Comparison of ENCODE assay signal across 8 cellular contexts in genomic region chr5:178232920-178233429, GRCh38. TPM values are rescaled to one million over a fixed set of nuclear protein-coding genes. Genes with fewer than 3 reads are reported as not detected.
A peak's percentile ranks its signal among the peaks of the same experiment; 100 is the strongest.
DNase-seq lines count a peak whose midpoint lies in the region; ATAC-seq and TF ChIP-seq lines count a peak whose summit lies in the region.

No MANE protein-coding gene starts in this region.

- H3K27me3 Mint-ChIP-seq in effector memory CD8-positive, alpha-beta T cell = no peaks in the 10 kb centered on the region
- no peaks in the 10 kb centered on the region for H3K27me3 Mint-ChIP-seq in osteocyte (ENCODE audit: unreplicated experiment)

- H3K36me3 ChIP-seq in ES-I3 (ENCODE audit: insufficient read depth, low read length) = peaks cover 6% of the 10 kb centered on the region; the same call in 1 of the 2 replicates

- H3K4me3 ChIP-seq in LNCaP clone FGC (ENCODE audit: low read depth, low read length) = peak overlapping the region; percentile 91

- peak overlapping the region; percentile 57; the same call in 1 of the 2 replicates for H3K9ac ChIP-seq in ES-I3 (ENCODE audit: low read depth, low read length)

- no peaks in the 10 kb centered on the region for H3K9me3 Mint-ChIP-seq in effector memory CD8-positive, alpha-beta T cell
- peaks cover under 1% of the 10 kb centered on the region for H3K9me3 Mint-ChIP-seq in osteocyte (ENCODE audit: unreplicated experiment)

- TF ChIP-seq CTCF in LNCaP clone FGC (IDR thresholded peaks at IDR 0.05; ENCODE audit: control insufficient read depth, extremely low read depth, insufficient read depth) (no peak), osteocyte (IDR thresholded peaks at IDR 0.05) (no peak)

- peak overlapping the region; percentile 79 to 84 for H3K27ac Mint-ChIP-seq in effector memory CD8-positive, alpha-beta T cell
- H3K27ac Mint-ChIP-seq in osteocyte (ENCODE audit: unreplicated experiment) = peak overlapping the region; percentile 81

- H3K4me1 Mint-ChIP-seq in effector memory CD8-positive, alpha-beta T cell (ENCODE audit: low read depth in 2 of 2) = peaks cover 50 to 57% of the 10 kb centered on the region in 2 donors
- peaks cover 32% of the 10 kb centered on the region for H3K4me1 Mint-ChIP-seq in osteocyte (ENCODE audit: unreplicated experiment)

- peak overlapping the region; percentile 76 to 79 for H3K4me3 Mint-ChIP-seq in effector memory CD8-positive, alpha-beta T cell
- peak overlapping the region; percentile 65 for H3K4me3 Mint-ChIP-seq in osteocyte (ENCODE audit: unreplicated experiment)

- no peak for ATAC-seq in effector memory CD8-positive, alpha-beta T cell (replicated peaks)
- ATAC-seq in HG03135 (IDR thresholded peaks at IDR 0.05; ENCODE audit: unreplicated experiment) = no peak

- H3K9me3 ChIP-seq in ES-I3 (ENCODE audit: control insufficient read depth, insufficient read depth, low read length) = no peaks in the 10 kb centered on the region

- H3K4me1 ChIP-seq in ES-I3 (ENCODE audit: insufficient read depth, low read length) = peaks cover 6% of the 10 kb centered on the region; the same call in 1 of the 2 replicates

- DNase-seq in LNCaP clone FGC (ENCODE audit: low read depth) (no peak), osteocyte (ENCODE audit: extremely low spot score, unreplicated experiment) (no peak), NCI-H345 (lab: John Stamatoyannopoulos, UW) (no peak)
- DNase-seq in effector memory CD8-positive, alpha-beta T cell = no peak
- no peak for DNase-seq in stimulated activated naive CD4-positive, alpha-beta T cell (lab: John Stamatoyannopoulos, UW)
- DNase-seq in stimulated activated CD4-positive, alpha-beta T cell treated with anti-CD3 and anti-CD28 coated beads, Interleukin-2, amount 100 ng/mL, for 24 hours = no peak

- peaks cover 33% of the 10 kb centered on the region for H3K36me3 Mint-ChIP-seq in effector memory CD8-positive, alpha-beta T cell (ENCODE audit: insufficient read depth)
- H3K36me3 Mint-ChIP-seq in osteocyte (ENCODE audit: unreplicated experiment) = peaks cover 20% of the 10 kb centered on the region

RNA-seq across cellular contexts. Expression of gene PHYKPL, which starts 0.4 kb away (rescaled TPM):
- total RNA-seq in osteocyte = 70.2 and 71.3 TPM in 2 replicates

RNA-seq across cellular contexts. Expression of gene HNRNPAB, which starts 28.6 kb away (rescaled TPM):
- 128 and 131 TPM in 2 replicates for total RNA-seq in osteocyte

RNA-seq across cellular contexts. Expression of gene GMCL2, which starts 45.8 kb away (rescaled TPM):
- not detected in 2 replicates for total RNA-seq in osteocyte
